ENCODE assay signal across 1 cellular context in the genomic region with DNA sequence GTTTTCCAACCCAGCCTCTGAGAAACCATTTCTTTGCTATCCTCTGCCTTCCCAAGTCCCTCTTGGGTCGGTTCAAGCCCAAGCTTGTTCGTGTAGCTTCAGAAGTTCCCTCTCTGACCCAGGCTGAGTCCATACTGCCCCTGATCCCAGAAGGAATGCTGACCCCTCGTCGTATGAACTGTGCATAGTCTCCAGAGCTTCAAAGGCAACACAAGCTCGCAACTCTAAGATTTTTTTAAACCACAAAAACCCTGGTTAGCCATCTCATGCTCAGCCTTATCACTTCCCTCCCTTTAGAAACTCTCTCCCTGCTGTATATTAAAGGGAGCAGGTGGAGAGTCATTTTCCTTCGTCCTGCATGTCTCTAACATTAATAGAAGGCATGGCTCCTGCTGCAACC.
TF ChIP-seq lines count a peak whose summit lies in the region.

No MANE protein-coding gene starts in this region.

TF ChIP-seq in K562, 482 proteins besides CTCF, POLR2A, EP300 and RAD21:
- TF ChIP-seq ARHGAP35 (IDR thresholded peaks at IDR 0.05; ENCODE audit: partially characterized antibody) (no peak), ZNF830 (CRISPR knock-in tag; IDR thresholded peaks at IDR 0.05) (no peak), E2F3 (CRISPR knock-in tag; IDR thresholded peaks at IDR 0.05) (no peak), ZNF134 (CRISPR knock-in tag; conservative IDR thresholded peaks at IDR 0.05) (no peak), NCOA1 (IDR thresholded peaks at IDR 0.05; ENCODE audit: low read depth) (no peak), NCOA2 (IDR thresholded peaks at IDR 0.05; ENCODE audit: partially characterized antibody in 2 of 2) (no peak), L3MBTL2 (IDR thresholded peaks at IDR 0.05) (no peak), CEBPG (CRISPR knock-in tag; IDR thresholded peaks at IDR 0.05) (no peak), CEBPG (tag; conservative IDR thresholded peaks at IDR 0.05 in 1 of 2, IDR thresholded peaks at IDR 0.05 in 1 of 2) (no peak), E2F5 (CRISPR knock-in tag; IDR thresholded peaks at IDR 0.05) (no peak), CSDE1 (IDR thresholded peaks at IDR 0.05) (no peak), TGIF2 (CRISPR knock-in tag; IDR thresholded peaks at IDR 0.05) (no peak), ZFP91 (CRISPR knock-in tag; IDR thresholded peaks at IDR 0.05) (no peak), NFIX (CRISPR knock-in tag; IDR thresholded peaks at IDR 0.05; ENCODE audit: low read depth) (no peak), ZNF436 (CRISPR knock-in tag; IDR thresholded peaks at IDR 0.05) (no peak), ZNF551 (CRISPR knock-in tag; IDR thresholded peaks at IDR 0.05) (no peak), ZNF165 (CRISPR knock-in tag; IDR thresholded peaks at IDR 0.05; ENCODE audit: borderline replicate concordance) (no peak), RREB1 (CRISPR knock-in tag; IDR thresholded peaks at IDR 0.05) (no peak), DPF2 (IDR thresholded peaks at IDR 0.05) (no peak)
- TF ChIP-seq, protein P1, sequence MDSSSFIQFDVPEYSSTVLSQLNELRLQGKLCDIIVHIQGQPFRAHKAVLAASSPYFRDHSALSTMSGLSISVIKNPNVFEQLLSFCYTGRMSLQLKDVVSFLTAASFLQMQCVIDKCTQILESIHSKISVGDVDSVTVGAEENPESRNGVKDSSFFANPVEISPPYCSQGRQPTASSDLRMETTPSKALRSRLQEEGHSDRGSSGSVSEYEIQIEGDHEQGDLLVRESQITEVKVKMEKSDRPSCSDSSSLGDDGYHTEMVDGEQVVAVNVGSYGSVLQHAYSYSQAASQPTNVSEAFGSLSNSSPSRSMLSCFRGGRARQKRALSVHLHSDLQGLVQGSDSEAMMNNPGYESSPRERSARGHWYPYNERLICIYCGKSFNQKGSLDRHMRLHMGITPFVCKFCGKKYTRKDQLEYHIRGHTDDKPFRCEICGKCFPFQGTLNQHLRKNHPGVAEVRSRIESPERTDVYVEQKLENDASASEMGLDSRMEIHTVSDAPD (CRISPR knock-in tag; IDR thresholded peaks at IDR 0.05) = no peak
